1 cellular context compared by ENCODE assay signal in the genomic region with DNA sequence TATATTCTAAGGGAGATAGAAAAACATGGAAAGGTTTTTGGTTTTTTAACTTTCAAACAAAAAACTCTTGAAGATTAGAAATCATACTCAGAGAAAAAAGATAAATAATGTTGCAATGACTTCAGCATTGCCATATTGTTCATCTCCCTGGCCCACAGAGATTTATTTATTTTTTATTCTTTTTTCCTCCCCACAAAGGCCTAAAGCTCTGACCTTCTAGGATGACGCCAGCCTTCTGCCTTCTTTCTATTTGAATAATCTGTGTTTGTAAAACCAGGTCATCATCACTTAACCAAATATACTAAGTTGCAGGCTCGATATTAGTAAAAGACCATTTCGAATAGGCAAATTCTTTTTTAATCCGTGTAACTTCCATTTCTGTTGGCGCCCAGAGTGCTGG.
TF ChIP-seq lines count a peak whose summit lies in the region.

No MANE protein-coding gene starts in this region.

TF ChIP-seq in IMR-90, 13 proteins besides CTCF, POLR2A, EP300 and RAD21:
- TF ChIP-seq RFX5 (IDR thresholded peaks at IDR 0.05; ENCODE audit: low read depth, low read length) (no peak), MAFK (IDR thresholded peaks at IDR 0.05; ENCODE audit: low read depth, low read length) (peak; percentile 10; the same call in 1 of the 2 replicates), SMC3 (IDR thresholded peaks at IDR 0.05; ENCODE audit: low read depth, low read length) (no peak), MXI1 (IDR thresholded peaks at IDR 0.05; ENCODE audit: borderline replicate concordance, low read depth, low read length) (no peak), FOS (IDR thresholded peaks at IDR 0.05; ENCODE audit: low read depth, low read length) (no peak), BHLHE40 (IDR thresholded peaks at IDR 0.05; ENCODE audit: low read depth, low read length) (no peak), CEBPB (IDR thresholded peaks at IDR 0.05; ENCODE audit: low read depth, low read length) (peak; percentile 84), RCOR1 (IDR thresholded peaks at IDR 0.05; ENCODE audit: insufficient replicate concordance, low read length) (no peak), CHD1 (IDR thresholded peaks at IDR 0.05; ENCODE audit: low read depth, low read length) (no peak), NFE2L2 (IDR thresholded peaks at IDR 0.05; ENCODE audit: low read depth, low read length) (no peak), MAZ (IDR thresholded peaks at IDR 0.05; ENCODE audit: borderline replicate concordance, low read depth, low read length) (no peak)
- TF ChIP-seq, protein P1, sequence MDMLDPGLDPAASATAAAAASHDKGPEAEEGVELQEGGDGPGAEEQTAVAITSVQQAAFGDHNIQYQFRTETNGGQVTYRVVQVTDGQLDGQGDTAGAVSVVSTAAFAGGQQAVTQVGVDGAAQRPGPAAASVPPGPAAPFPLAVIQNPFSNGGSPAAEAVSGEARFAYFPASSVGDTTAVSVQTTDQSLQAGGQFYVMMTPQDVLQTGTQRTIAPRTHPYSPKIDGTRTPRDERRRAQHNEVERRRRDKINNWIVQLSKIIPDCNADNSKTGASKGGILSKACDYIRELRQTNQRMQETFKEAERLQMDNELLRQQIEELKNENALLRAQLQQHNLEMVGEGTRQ (IDR thresholded peaks at IDR 0.05; ENCODE audit: low read depth, low read length), result no peak
- TF ChIP-seq, protein P2, sequence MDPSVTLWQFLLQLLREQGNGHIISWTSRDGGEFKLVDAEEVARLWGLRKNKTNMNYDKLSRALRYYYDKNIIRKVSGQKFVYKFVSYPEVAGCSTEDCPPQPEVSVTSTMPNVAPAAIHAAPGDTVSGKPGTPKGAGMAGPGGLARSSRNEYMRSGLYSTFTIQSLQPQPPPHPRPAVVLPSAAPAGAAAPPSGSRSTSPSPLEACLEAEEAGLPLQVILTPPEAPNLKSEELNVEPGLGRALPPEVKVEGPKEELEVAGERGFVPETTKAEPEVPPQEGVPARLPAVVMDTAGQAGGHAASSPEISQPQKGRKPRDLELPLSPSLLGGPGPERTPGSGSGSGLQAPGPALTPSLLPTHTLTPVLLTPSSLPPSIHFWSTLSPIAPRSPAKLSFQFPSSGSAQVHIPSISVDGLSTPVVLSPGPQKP (IDR thresholded peaks at IDR 0.05; ENCODE audit: borderline replicate concordance, low read depth, low read length), result no peak
